In genomic region chr20:23111307-23111943, GRCh38 we compare ENCODE assay signal across 31 cellular contexts. TPM values are rescaled to one million over a fixed set of nuclear protein-coding genes. Genes with fewer than 3 reads are reported as not detected.
A peak's percentile ranks its signal among the peaks of the same experiment; 100 is the strongest.
DNase-seq lines count a peak whose midpoint lies in the region; ATAC-seq lines count a peak whose summit lies in the region.
"Had no signal": no experiment of that assay in that cellular context is flagged by ENCODE, and none has a peak within 500 bp of the region (broad histone marks: within the 10 kb centered on the region; RNA-seq: fewer than 3 reads in every experiment).

No MANE protein-coding gene starts in this region.

- H3K27me3 ChIP-seq in BLaER1 treated with 17β-estradiol and CSF1 and Interleukin-3, amounts not matched to agents 10 nM and 100 nM = no peaks in the 10 kb centered on the region
- no peaks in the 10 kb centered on the region for H3K27me3 ChIP-seq in SJCRH30
- H3K27me3 ChIP-seq: ascending aorta, cardiac muscle cell, heart right ventricle had no signal

- peak overlapping the region in 10 of 11 experiments; percentile 10 to 85 (median 40); a peak in 14 of 22 replicates for H3K27ac ChIP-seq in BLaER1 treated with 17β-estradiol and CSF1 and Interleukin-3, amounts not matched to agents 10 nM and 100 nM
- no peak overlapping the region for H3K27ac ChIP-seq in SJCRH30
- H3K27ac ChIP-seq: ascending aorta, cardiac muscle cell, coronary artery, heart right ventricle, parathyroid adenoma had no signal

- no peaks in the 10 kb centered on the region for H3K36me3 Mint-ChIP-seq in activated naive CD8-positive, alpha-beta T cell treated with anti-CD3 and anti-CD28 coated beads for 36 hours
- H3K36me3 Mint-ChIP-seq in activated CD4-positive, alpha-beta T cell treated with anti-CD3 and anti-CD28 coated beads for 36 hours (ENCODE audit: low read depth) = no peaks in the 10 kb centered on the region
- H3K36me3 Mint-ChIP-seq: activated naive CD8-positive, alpha-beta T cell had no signal

- H3K9ac ChIP-seq in BLaER1 treated with 17β-estradiol and CSF1 and Interleukin-3, amounts not matched to agents 10 nM and 100 nM = peak overlapping the region in 5 of 11 experiments; percentile 4 to 54 (median 40); a peak in 4 of 22 replicates
- H3K9ac ChIP-seq: parathyroid adenoma had no signal

- no peaks in the 10 kb centered on the region for H3K27me3 Mint-ChIP-seq in activated naive CD8-positive, alpha-beta T cell treated with anti-CD3 and anti-CD28 coated beads for 36 hours
- no peaks in the 10 kb centered on the region for H3K27me3 Mint-ChIP-seq in activated CD4-positive, alpha-beta T cell treated with anti-CD3 and anti-CD28 coated beads for 36 hours
- H3K27me3 Mint-ChIP-seq: activated naive CD8-positive, alpha-beta T cell; activated T-helper 17 cell treated with anti-CD3 and anti-CD28 coated beads, Interleukin-2, amount 50 U/mL, for 72 hours; effector memory CD8-positive, alpha-beta T cell had no signal

- no peak overlapping the region for H3K4me3 Mint-ChIP-seq in activated naive CD8-positive, alpha-beta T cell treated with anti-CD3 and anti-CD28 coated beads for 36 hours
- no peak overlapping the region for H3K4me3 Mint-ChIP-seq in activated CD4-positive, alpha-beta T cell treated with anti-CD3 and anti-CD28 coated beads for 36 hours
- H3K4me3 Mint-ChIP-seq: activated CD4-positive, alpha-beta memory T cell treated with anti-CD3 and anti-CD28 coated beads, Interleukin-2, amount 10 ng/mL, durations not matched to agents 7 days and 5 days; activated naive CD8-positive, alpha-beta T cell; activated T-helper 17 cell treated with anti-CD3 and anti-CD28 coated beads, Interleukin-2, amount 50 U/mL, for 72 hours; B cell; effector memory CD8-positive, alpha-beta T cell; neural crest cell had no signal

- peaks cover 53 to 97% (median 77%) of the 10 kb centered on the region in 10 experiments for H3K4me1 ChIP-seq in BLaER1 treated with 17β-estradiol and CSF1 and Interleukin-3, amounts not matched to agents 10 nM and 100 nM
- H3K4me1 ChIP-seq in SJCRH30 = peaks cover 29% of the 10 kb centered on the region
- H3K4me1 ChIP-seq: ascending aorta had no signal

- no peak for ATAC-seq in activated CD4-positive, alpha-beta T cell treated with anti-CD3 and anti-CD28 coated beads for 36 hours
- ATAC-seq in HG03108 (IDR thresholded peaks at IDR 0.05; ENCODE audit: unreplicated experiment) = no peak
- ATAC-seq: activated T-helper 17 cell treated with anti-CD3 and anti-CD28 coated beads, Interleukin-2, amount 50 U/mL, for 72 hours; effector memory CD8-positive, alpha-beta T cell; heart right ventricle; left cardiac atrium; right cardiac atrium had no signal

- no peak overlapping the region for H3K4me3 ChIP-seq in BLaER1 treated with 17β-estradiol and CSF1 and Interleukin-3, amounts not matched to agents 10 nM and 100 nM
- H3K4me3 ChIP-seq in SJCRH30 = no peak overlapping the region
- H3K4me3 ChIP-seq: ascending aorta, cardiac muscle cell, coronary artery, heart right ventricle had no signal

- H3K9me3 ChIP-seq in BLaER1 treated with 17β-estradiol and CSF1 and Interleukin-3, amounts not matched to agents 10 nM and 100 nM (replicated peaks in 1 of 11) = no peaks in the 10 kb centered on the region
- no peaks in the 10 kb centered on the region for H3K9me3 ChIP-seq in SJCRH30 (replicated peaks)
- H3K9me3 ChIP-seq: ascending aorta, heart right ventricle had no signal

- H3K9me3 Mint-ChIP-seq in activated naive CD8-positive, alpha-beta T cell treated with anti-CD3 and anti-CD28 coated beads for 36 hours = no peaks in the 10 kb centered on the region
- no peaks in the 10 kb centered on the region for H3K9me3 Mint-ChIP-seq in activated CD4-positive, alpha-beta T cell treated with anti-CD3 and anti-CD28 coated beads for 36 hours (ENCODE audit: low read depth)
- H3K9me3 Mint-ChIP-seq: activated CD4-positive, alpha-beta memory T cell treated with anti-CD3 and anti-CD28 coated beads, Interleukin-2, amount 10 ng/mL, durations not matched to agents 7 days and 5 days; activated T-helper 17 cell treated with anti-CD3 and anti-CD28 coated beads, Interleukin-2, amount 50 U/mL, for 72 hours; effector memory CD8-positive, alpha-beta T cell; neural crest cell had no signal

- POLR2A ChIA-PET in activated CD4-positive, alpha-beta T cell treated with anti-CD3 and anti-CD28 coated beads for 36 hours (lab: Charles Lee) = no interaction called here

- H4K20me1 ChIP-seq in BLaER1 treated with 17β-estradiol and CSF1 and Interleukin-3, amounts not matched to agents 10 nM and 100 nM = no peaks in the 10 kb centered on the region; a peak in 1 of 22 replicates

- H3K27ac Mint-ChIP-seq in activated naive CD8-positive, alpha-beta T cell treated with anti-CD3 and anti-CD28 coated beads for 36 hours = no peak overlapping the region
- no peak overlapping the region for H3K27ac Mint-ChIP-seq in activated CD4-positive, alpha-beta T cell treated with anti-CD3 and anti-CD28 coated beads for 36 hours
- H3K27ac Mint-ChIP-seq: activated CD4-positive, alpha-beta memory T cell treated with anti-CD3 and anti-CD28 coated beads, Interleukin-2, amount 10 ng/mL, durations not matched to agents 7 days and 5 days; activated naive CD8-positive, alpha-beta T cell; activated T-helper 17 cell treated with anti-CD3 and anti-CD28 coated beads, Interleukin-2, amount 50 U/mL, for 72 hours; B cell; effector memory CD8-positive, alpha-beta T cell had no signal

- H3K36me3 ChIP-seq in BLaER1 treated with 17β-estradiol and CSF1 and Interleukin-3, amounts not matched to agents 10 nM and 100 nM = peaks cover 0 to 36% (median 0%) of the 10 kb centered on the region in 11 experiments; a peak in 6 of 22 replicates
- H3K36me3 ChIP-seq in SJCRH30 = no peaks in the 10 kb centered on the region
- H3K36me3 ChIP-seq: ascending aorta, cardiac muscle cell, heart right ventricle had no signal

- CTCF ChIA-PET in activated CD4-positive, alpha-beta T cell treated with anti-CD3 and anti-CD28 coated beads for 36 hours (lab: Charles Lee) = no interaction called here

- H3K4me2 ChIP-seq in BLaER1 treated with 17β-estradiol and CSF1 and Interleukin-3, amounts not matched to agents 10 nM and 100 nM = peak overlapping the region; percentile 71 to 97 (median 84)

- no peaks in the 10 kb centered on the region for H3K4me1 Mint-ChIP-seq in activated naive CD8-positive, alpha-beta T cell treated with anti-CD3 and anti-CD28 coated beads for 36 hours
- H3K4me1 Mint-ChIP-seq in activated CD4-positive, alpha-beta T cell treated with anti-CD3 and anti-CD28 coated beads for 36 hours = peaks cover 4% of the 10 kb centered on the region
- H3K4me1 Mint-ChIP-seq: activated CD4-positive, alpha-beta memory T cell treated with anti-CD3 and anti-CD28 coated beads, Interleukin-2, amount 10 ng/mL, durations not matched to agents 7 days and 5 days; activated T-helper 17 cell treated with anti-CD3 and anti-CD28 coated beads, Interleukin-2, amount 50 U/mL, for 72 hours; B cell; neural crest cell had no signal

- intact Hi-C loops in activated CD4-positive, alpha-beta T cell treated with anti-CD3 and anti-CD28 coated beads for 36 hours (cut with DNase I, micrococcal nuclease) = no loop called here

- DNase-seq in NCI-H1092 treated with DMSO at 0.1 percent for 48 hours (lab: John Stamatoyannopoulos, UW) = peak; percentile 47
- DNase-seq in NCI-H345 (lab: John Stamatoyannopoulos, UW) = peak; percentile 52
- peak; percentile 44 to 62 for DNase-seq in SJCRH30
- no peak for DNase-seq in activated naive CD8-positive, alpha-beta T cell treated with anti-CD3 and anti-CD28 coated beads for 36 hours
- no peak for DNase-seq in activated CD4-positive, alpha-beta T cell treated with anti-CD3 and anti-CD28 coated beads for 36 hours
- no peak for DNase-seq in stimulated activated naive CD4-positive, alpha-beta T cell (lab: John Stamatoyannopoulos, UW)
- DNase-seq: activated CD4-positive, alpha-beta memory T cell treated with anti-CD3 and anti-CD28 coated beads, Interleukin-2, amount 10 ng/mL, durations not matched to agents 7 days and 5 days; activated CD4-positive, CD25-positive, alpha-beta regulatory T cell; activated CD8-positive, alpha-beta memory T cell treated with anti-CD3 and anti-CD28 coated beads, Interleukin-2, amount 50 U/mL, for 48 hours; effector memory CD8-positive, alpha-beta T cell; HCEC 1CT; heart right ventricle; left cardiac atrium; mammary epithelial cell; NCI-H1436; NCI-H446 treated with DMSO at 0.1 percent for 48 hours; T-helper 1 cell; trophoblast cell had no signal

RNA-seq across cellular contexts. Expression of gene CD93, which starts 25.3 kb away (rescaled TPM):
- total RNA-seq in SJCRH30 (2014; rRNA removed; shearing (Covaris generic)) = not detected in 2 replicates
- under 1 TPM; 0.04 to 0.08 TPM for total RNA-seq in activated naive CD8-positive, alpha-beta T cell treated with anti-CD3 and anti-CD28 coated beads for 36 hours
- under 1 TPM; 0.82 to 0.84 TPM for total RNA-seq in activated CD4-positive, alpha-beta T cell treated with anti-CD3 and anti-CD28 coated beads for 36 hours
- total RNA-seq: HT-29, mammary epithelial cell, SK-MEL-5 had no signal

Comparison
In these comparisons a context has a peak if more than half of its experiments do, and no peak if none do; other contexts are left out.
1. DNase-seq: peak in NCI-H1092 treated with DMSO at 0.1 percent for 48 hours (single experiment), NCI-H345 (single experiment) and SJCRH30 (2 of 2); none in activated naive CD8-positive, alpha-beta T cell treated with anti-CD3 and anti-CD28 coated beads for 36 hours (single experiment), activated CD4-positive, alpha-beta T cell treated with anti-CD3 and anti-CD28 coated beads for 36 hours (single experiment) and stimulated activated naive CD4-positive, alpha-beta T cell (0 of 6).